Comparison of ENCODE assay signal across 9 cellular contexts in genomic region chr5:57495285-57495684, GRCh38. TPM values are rescaled to one million over a fixed set of nuclear protein-coding genes. Genes with fewer than 3 reads are reported as not detected.
A peak's percentile ranks its signal among the peaks of the same experiment; 100 is the strongest.
DNase-seq lines count a peak whose midpoint lies in the region; ATAC-seq and TF ChIP-seq lines count a peak whose summit lies in the region.
"Had no signal": no experiment of that assay in that cellular context is flagged by ENCODE, and none has a peak within 500 bp of the region (broad histone marks: within the 10 kb centered on the region; RNA-seq: fewer than 3 reads in every experiment).

No MANE protein-coding gene starts in this region.

- H3K4me2 ChIP-seq in osteoblast (ENCODE audit: insufficient read depth, low read length) = no peak overlapping the region

- H3K4me1 Mint-ChIP-seq in activated T-helper 17 cell treated with anti-CD3 and anti-CD28 coated beads, Interleukin-2, amount 50 U/mL, for 72 hours = peaks cover 27% of the 10 kb centered on the region

- ATAC-seq in HG03159 (IDR thresholded peaks at IDR 0.05; ENCODE audit: unreplicated experiment) = peak; percentile 30
- peak; percentile 35 for ATAC-seq in activated T-helper 17 cell treated with anti-CD3 and anti-CD28 coated beads, Interleukin-2, amount 50 U/mL, for 72 hours (replicated peaks)
- no peak for ATAC-seq in left cardiac atrium
- no peak for ATAC-seq in GM21529 (IDR thresholded peaks at IDR 0.05; ENCODE audit: unreplicated experiment)

- no peak overlapping the region for H2AFZ ChIP-seq in osteoblast (ENCODE audit: low read length)

- intact Hi-C loops in left cardiac atrium (cut with DNase I) = loop anchor here (5.0 to 10.0 kb wide), 2 partner anchors 200 to 967 kb away; partner anchors contain the start of gene PLK2 (in 2 of the 2)

- peaks cover 5% of the 10 kb centered on the region for H3K27me3 Mint-ChIP-seq in activated T-helper 17 cell treated with anti-CD3 and anti-CD28 coated beads, Interleukin-2, amount 50 U/mL, for 72 hours

- H3K79me2 ChIP-seq in osteoblast (ENCODE audit: insufficient read depth, low read length) = no peaks in the 10 kb centered on the region

- peak overlapping the region; percentile 91 for H3K27ac ChIP-seq in osteoblast (ENCODE audit: low read depth, low read length)
- H3K27ac ChIP-seq: psoas muscle had no signal

- DNase-seq in NCI-H2171 treated with DMSO at 0.1 percent for 48 hours (lab: John Stamatoyannopoulos, UW) = peak; percentile 2
- no peak for DNase-seq in NCI-H2171 (lab: John Stamatoyannopoulos, UW)
- DNase-seq in osteoblast (ENCODE audit: insufficient read length, low spot score, missing footprints) = no peak
- no peak for DNase-seq in left cardiac atrium
- no peak for DNase-seq in SW 1271 (lab: John Stamatoyannopoulos, UW)
- DNase-seq: psoas muscle had no signal

- H3K9me3 Mint-ChIP-seq in activated T-helper 17 cell treated with anti-CD3 and anti-CD28 coated beads, Interleukin-2, amount 50 U/mL, for 72 hours = no peaks in the 10 kb centered on the region

- H3K4me3 Mint-ChIP-seq in activated T-helper 17 cell treated with anti-CD3 and anti-CD28 coated beads, Interleukin-2, amount 50 U/mL, for 72 hours = peak overlapping the region; percentile 60

- no peaks in the 10 kb centered on the region for H3K36me3 ChIP-seq in osteoblast (ENCODE audit: insufficient read depth, low read length)

- H3K9me3 ChIP-seq in osteoblast (ENCODE audit: low read depth, low read length) = no peaks in the 10 kb centered on the region
- H3K9me3 ChIP-seq: psoas muscle had no signal

- H3K27ac Mint-ChIP-seq in activated T-helper 17 cell treated with anti-CD3 and anti-CD28 coated beads, Interleukin-2, amount 50 U/mL, for 72 hours = peak overlapping the region; percentile 68

- no peaks in the 10 kb centered on the region for H4K20me1 ChIP-seq in osteoblast (ENCODE audit: insufficient read depth, low read length)

- H3K4me3 ChIP-seq in osteoblast (ENCODE audit: insufficient read depth, low read length) = no peak overlapping the region
- H3K4me3 ChIP-seq: psoas muscle had no signal

- no peak for TF ChIP-seq CTCF in osteoblast (IDR thresholded peaks at IDR 0.05; ENCODE audit: extremely low read depth, low read depth, low read length)

- no peaks in the 10 kb centered on the region for H3K36me3 Mint-ChIP-seq in activated T-helper 17 cell treated with anti-CD3 and anti-CD28 coated beads, Interleukin-2, amount 50 U/mL, for 72 hours (ENCODE audit: low read depth)

- H3K4me1 ChIP-seq in osteoblast (ENCODE audit: insufficient read depth, low read length) = peaks cover 24% of the 10 kb centered on the region
- H3K4me1 ChIP-seq: psoas muscle had no signal

- no peaks in the 10 kb centered on the region for H3K27me3 ChIP-seq in osteoblast (ENCODE audit: insufficient read depth, low read length)

RNA-seq across cellular contexts. Expression of gene ACTBL2, which starts 12.7 kb away (rescaled TPM):
- not detected for total RNA-seq in activated T-helper 17 cell treated with anti-CD3 and anti-CD28 coated beads, Interleukin-2, amount 50 U/mL, for 72 hours
- total RNA-seq in osteoblast = not detected in 2 replicates
- total RNA-seq in left cardiac atrium = not detected
- total RNA-seq: psoas muscle had no signal

Comparison
In these comparisons a context has a peak if more than half of its experiments do, and no peak if none do; other contexts are left out.
1. ATAC-seq: peak in HG03159 (single experiment) and activated T-helper 17 cell treated with anti-CD3 and anti-CD28 coated beads, Interleukin-2, amount 50 U/mL, for 72 hours (single experiment); none in left cardiac atrium (0 of 2) and GM21529 (single experiment).